8 cellular contexts compared by ENCODE assay signal in genomic region chr19:39846176-39846677, GRCh38. TPM values are rescaled to one million over a fixed set of nuclear protein-coding genes. Genes with fewer than 3 reads are reported as not detected.
A peak's percentile ranks its signal among the peaks of the same experiment; 100 is the strongest.
DNase-seq lines count a peak whose midpoint lies in the region; TF ChIP-seq lines count a peak whose summit lies in the region.

FBL (minus strand) TSS chr19:39846379; CDS start chr19:39846300, 79 bp downstream.

- CTCF ChIA-PET in SK-N-SH (lab: Yijun Ruan, JAX): interaction anchor here (0.7 to 6.7 kb wide), 9 partner anchors 8 to 444 kb away, joined by 3 to 143 read pairs (median 5); partner anchors contain the start of genes DYRK1B and TTC9B

- H3K27ac ChIP-seq in SK-N-SH (ENCODE audit: low read depth in 2 of 2, low read length in 1 of 2) (peak within 1 kb of the TSS; percentile 55 to 89; a peak in 3 of 4 replicates), temporal lobe (ENCODE audit: low read depth, low read length) (peak within 1 kb of the TSS; percentile 77)

- WGBS in SK-N-SH (ENCODE audit: low lambda C conversion rate): 1% methylated on average over 26 of the region's 47 CpGs

- H3K9me2 ChIP-seq in SK-N-SH: no peaks in the 10 kb centered on the region

- TF ChIP-seq RAD21 in SK-N-SH (IDR thresholded peaks at IDR 0.05; ENCODE audit: low read length): no peak

- peak within 1 kb of the TSS; percentile 90 for H3K27ac Mint-ChIP-seq in HFFc6

- peak within 1 kb of the TSS; percentile 93 for H3K4me3 Mint-ChIP-seq in HFFc6

- peaks cover 50% of the 10 kb centered on the region for H3K79me2 ChIP-seq in SK-N-SH (ENCODE audit: insufficient read depth)

- TF ChIP-seq POLR2A in NB4 (IDR thresholded peaks at IDR 0.05; ENCODE audit: extremely low read depth, insufficient read length): peak; percentile 87

- peak within 1 kb of the TSS; percentile 94 for H3K4me2 ChIP-seq in SK-N-SH

- peaks cover 14% of the 10 kb centered on the region for H4K20me1 ChIP-seq in SK-N-SH (ENCODE audit: insufficient read depth)

- H3K9ac ChIP-seq in SK-N-SH: peak within 1 kb of the TSS; percentile 86

- H3K4me3 ChIP-seq in NB4 (ENCODE audit: low read depth, low read length): peak within 1 kb of the TSS; percentile 92
- H3K4me3 ChIP-seq in SK-N-SH (ENCODE audit: low read depth in 2 of 2, low read length in 1 of 2): peak within 1 kb of the TSS; percentile 62 to 80

- H3K27me3 ChIP-seq in SK-N-SH (ENCODE audit: insufficient read depth): no peaks in the 10 kb centered on the region

- no peaks in the 10 kb centered on the region for H3K36me3 ChIP-seq in SK-N-SH (replicated peaks in 1 of 2; ENCODE audit: control insufficient read depth in 1 of 2, insufficient read depth in 2 of 2, low read length in 1 of 2)

- no peak for TF ChIP-seq CTCF in HFFc6 (IDR thresholded peaks at IDR 0.05)
- no peak for TF ChIP-seq CTCF in NB4 (IDR thresholded peaks at IDR 0.05; ENCODE audit: low read depth, low read length)
- TF ChIP-seq CTCF in SK-N-SH (IDR thresholded peaks at IDR 0.05): no peak

- peaks cover 2% of the 10 kb centered on the region for H3K27me3 Mint-ChIP-seq in HFFc6 (ENCODE audit: insufficient read depth)

- DNase-seq in GM04503 (ENCODE audit: low read depth): peak; percentile 34
- DNase-seq in HFFc6: peak; percentile 86
- peak; percentile 88 for DNase-seq in NB4 (ENCODE audit: low read depth)
- peak; percentile 98 for DNase-seq in SK-N-SH
- peak; percentile 98 for DNase-seq in activated naive CD4-positive, alpha-beta T cell treated with anti-CD3 and anti-CD28 coated beads, Interleukin-2, amount 50 U/mL, for 16 hours
- peak; percentile 99 for DNase-seq in germinal center (ENCODE audit: low spot score)
- peak; percentile 86 for DNase-seq in occipital lobe (lab: John Stamatoyannopoulos, UW)

- peak within 1 kb of the TSS; percentile 100 for H2AFZ ChIP-seq in SK-N-SH (ENCODE audit: low read depth)

- H3K36me3 Mint-ChIP-seq in HFFc6 (ENCODE audit: low read depth): no peaks in the 10 kb centered on the region

- POLR2A ChIA-PET in SK-N-SH (lab: Yijun Ruan, JAX): interaction anchor here (0.7 to 1.3 kb wide), 4 partner anchors 13 to 410 kb away, joined by 3 to 7 read pairs (median 4); partner anchors contain the start of genes DYRK1B, PSMC4 and RPS16

- no peaks in the 10 kb centered on the region for H3K9me3 Mint-ChIP-seq in HFFc6

- H3K4me1 Mint-ChIP-seq in HFFc6 (ENCODE audit: low read depth): peaks cover 55% of the 10 kb centered on the region

- TF ChIP-seq EP300 in SK-N-SH (IDR thresholded peaks at IDR 0.05; ENCODE audit: borderline replicate concordance in 1 of 2, low read depth in 1 of 2, low read length in 1 of 2): no peak

- H3F3A ChIP-seq in SK-N-SH (replicated peaks; ENCODE audit: insufficient read depth): no peaks in the 10 kb centered on the region

- H3K9me3 ChIP-seq in SK-N-SH: no peaks in the 10 kb centered on the region

- peaks cover 8 to 25% of the 10 kb centered on the region in 2 experiments; a peak in 2 of 4 replicates for H3K4me1 ChIP-seq in SK-N-SH (ENCODE audit: control insufficient read depth in 1 of 2, insufficient read depth in 2 of 2, low read depth in 1 of 2, low read length in 1 of 2)

TF ChIP-seq in SK-N-SH, 30 proteins besides CTCF, POLR2A, EP300 and RAD21:
- TF ChIP-seq FOXJ3 (CRISPR knock-in tag; IDR thresholded peaks at IDR 0.05) (no peak), RFX5 (IDR thresholded peaks at IDR 0.05; ENCODE audit: low read length) (no peak), TAF1 (IDR thresholded peaks at IDR 0.05; ENCODE audit: borderline replicate concordance, low read depth, low read length) (peak; percentile 81), MAX (IDR thresholded peaks at IDR 0.05; ENCODE audit: low read depth) (peak; percentile 92), MXI1 (IDR thresholded peaks at IDR 0.05; ENCODE audit: low read depth, low read length) (peak; percentile 99), RCOR1 (IDR thresholded peaks at IDR 0.05; ENCODE audit: low read length) (0 out of 2 replicates have a peak, but pooled peaks have one; percentile 9), YY1 (IDR thresholded peaks at IDR 0.05; ENCODE audit: low read depth) (0 out of 2 replicates have a peak, but pooled peaks have one; percentile 24), NRF1 (IDR thresholded peaks at IDR 0.05; ENCODE audit: low read depth, low read length) (peak; percentile 87), SIN3A (IDR thresholded peaks at IDR 0.05; ENCODE audit: borderline replicate concordance, low read depth, low read length) (peak; percentile 65; the same call in 1 of the 2 replicates), USF2 (IDR thresholded peaks at IDR 0.05; ENCODE audit: borderline replicate concordance, low read depth, low read length) (no peak), POLR2AphosphoS5 (IDR thresholded peaks at IDR 0.05; ENCODE audit: low read depth, low read length) (peak; percentile 90)

RNA-seq across cellular contexts. Expression of gene FBL, which starts in this region (rescaled TPM):
- 100 to 1,000 TPM; 167 to 234 (median 217) TPM for total RNA-seq in HFFc6 (2021; fragmentation: NEBNext Ultra II Directional; extraction: Animal tissue kit (Norgen Biotek cat#: 25700))
- 340 and 371 TPM in 2 replicates for polyA plus RNA-seq in SK-N-SH (2012; rRNA removed)
- 248 and 314 TPM in 2 replicates for polyA plus RNA-seq in SK-N-SH (2012; cell fraction: cytosol; rRNA removed)
- 135 and 169 TPM in 2 replicates for polyA plus RNA-seq in SK-N-SH (2012; cell fraction: nucleus; rRNA removed)
- total RNA-seq in occipital lobe (217 TPM), temporal lobe (157 TPM)

Comparison
In these comparisons a context has a peak if more than half of its experiments do, and no peak if none do; other contexts are left out.
1. Peak in every context shown above with its lines: DNase-seq, H3K4me3 ChIP-seq and H3K27ac ChIP-seq.
2. DNase-seq: peak in every context shown above with its lines; median percentile 99 in germinal center; 98 in SK-N-SH; 98 in activated naive CD4-positive, alpha-beta T cell treated with anti-CD3 and anti-CD28 coated beads, Interleukin-2, amount 50 U/mL, for 16 hours; 88 in NB4; 86 in HFFc6; 86 in occipital lobe; 34 in GM04503.